In genomic region chr1:212381509-212381908, GRCh38 we compare ENCODE assay signal across 21 cellular contexts. TPM values are rescaled to one million over a fixed set of nuclear protein-coding genes. Genes with fewer than 3 reads are reported as not detected.
DNase-seq lines count a peak whose midpoint lies in the region; ATAC-seq and TF ChIP-seq lines count a peak whose summit lies in the region.
"Had no signal": no experiment of that assay in that cellular context is flagged by ENCODE, and none has a peak within 500 bp of the region (broad histone marks: within the 10 kb centered on the region; RNA-seq: fewer than 3 reads in every experiment).

No MANE protein-coding gene starts in this region.

- peaks cover 37% of the 10 kb centered on the region for H3K4me1 Mint-ChIP-seq in dendritic cell treated with granulocyte-macrophage colony-stimulating factor and Interleukin-4, amounts not matched to agents 40 ng/mL and 50 ng/mL, for 4 days (ENCODE audit: low read depth)
- H3K4me1 Mint-ChIP-seq in neural crest cell = no peaks in the 10 kb centered on the region

- H3K27ac ChIP-seq in spleen = no peak overlapping the region
- H3K27ac ChIP-seq: BLaER1 treated with 17β-estradiol and CSF1 and Interleukin-3, amounts not matched to agents 10 nM and 100 nM; HL-60; KMS-11 had no signal

- no peak overlapping the region for H3K4me3 ChIP-seq in HFF-Myc (replicated peaks; ENCODE audit: low read depth, low read length)
- H3K4me3 ChIP-seq in spleen = no peak overlapping the region
- H3K4me3 ChIP-seq: BLaER1 treated with 17β-estradiol and CSF1 and Interleukin-3, amounts not matched to agents 10 nM and 100 nM had no signal

- 69 to 79% (median 76%) methylated on average over 4 of the region's 4 CpGs for WGBS in spleen, 5 donors

- DNase-seq in CD1c-positive myeloid dendritic cell (ENCODE audit: extremely low spot score) (peak; percentile 41), HFF-Myc (ENCODE audit: extremely low read depth, low read depth) (no peak), neural crest cell (ENCODE audit: low read depth, low spot score) (no peak), GM10266 (ENCODE audit: extremely low spot score) (no peak), spleen (no peak), NCI-H2227 treated with DMSO at 0.1 percent for 48 hours (lab: John Stamatoyannopoulos, UW) (no peak)
- DNase-seq: 8988T, GDM1, H9, NCI-H1092 treated with DMSO at 0.1 percent for 48 hours, NCI-H1436 treated with DMSO at 0.1 percent for 48 hours, NCI-H2029, NCI-H226, NCI-H510A treated with DMSO at 0.1 percent for 48 hours, NCI-H774 had no signal

- H3K4me3 Mint-ChIP-seq in dendritic cell treated with granulocyte-macrophage colony-stimulating factor and Interleukin-4, amounts not matched to agents 40 ng/mL and 50 ng/mL, for 4 days = no peak overlapping the region
- no peak overlapping the region for H3K4me3 Mint-ChIP-seq in neural crest cell
- H3K4me3 Mint-ChIP-seq: H9 had no signal

- H3K27ac Mint-ChIP-seq in dendritic cell treated with granulocyte-macrophage colony-stimulating factor and Interleukin-4, amounts not matched to agents 40 ng/mL and 50 ng/mL, for 4 days = peak overlapping the region; percentile 40
- peak overlapping the region; percentile 43 for H3K27ac Mint-ChIP-seq in neural crest cell (ENCODE audit: unreplicated experiment)

- no peaks in the 10 kb centered on the region for H3K4me1 ChIP-seq in spleen

- H3K36me3 Mint-ChIP-seq in dendritic cell treated with granulocyte-macrophage colony-stimulating factor and Interleukin-4, amounts not matched to agents 40 ng/mL and 50 ng/mL, for 4 days (ENCODE audit: low read depth) = peaks cover 99% of the 10 kb centered on the region
- H3K36me3 Mint-ChIP-seq in neural crest cell (ENCODE audit: low read depth) = peaks cover 30% of the 10 kb centered on the region

- no peaks in the 10 kb centered on the region for H3K27me3 Mint-ChIP-seq in dendritic cell treated with granulocyte-macrophage colony-stimulating factor and Interleukin-4, amounts not matched to agents 40 ng/mL and 50 ng/mL, for 4 days
- H3K27me3 Mint-ChIP-seq in neural crest cell (ENCODE audit: low read depth) = no peaks in the 10 kb centered on the region

- no peaks in the 10 kb centered on the region for H3K9me3 ChIP-seq in spleen
- H3K9me3 ChIP-seq: BLaER1 treated with 17β-estradiol and CSF1 and Interleukin-3, amounts not matched to agents 10 nM and 100 nM had no signal

- TF ChIP-seq POLR2A in spleen (IDR thresholded peaks at IDR 0.05) = no peak

- no peaks in the 10 kb centered on the region for H3K27me3 ChIP-seq in spleen (replicated peaks in 1 of 7)
- H3K27me3 ChIP-seq: BLaER1 treated with 17β-estradiol and CSF1 and Interleukin-3, amounts not matched to agents 10 nM and 100 nM had no signal

- intact Hi-C loops in dendritic cell treated with granulocyte-macrophage colony-stimulating factor and Interleukin-4, amounts not matched to agents 40 ng/mL and 50 ng/mL, for 4 days (cut with micrococcal nuclease) = loop anchor here (5.0 kb wide), 1 partner anchor 51 kb away; the partner anchor contains the start of gene NENF
- intact Hi-C loops in spleen (cut with DNase I; ENCODE audit: low total_unique reads) = no loop called here

- peaks cover 0 to 98% (median 67%) of the 10 kb centered on the region in 6 donors for H3K36me3 ChIP-seq in spleen

- no peaks in the 10 kb centered on the region for H3K9me3 Mint-ChIP-seq in dendritic cell treated with granulocyte-macrophage colony-stimulating factor and Interleukin-4, amounts not matched to agents 40 ng/mL and 50 ng/mL, for 4 days
- H3K9me3 Mint-ChIP-seq in neural crest cell = no peaks in the 10 kb centered on the region
- H3K9me3 Mint-ChIP-seq: H9 had no signal

- ATAC-seq in GM21786 (IDR thresholded peaks at IDR 0.05; ENCODE audit: unreplicated experiment) = no peak
- ATAC-seq: Panc1 had no signal

- TF ChIP-seq CTCF in HFF-Myc (IDR thresholded peaks at IDR 0.05; ENCODE audit: low read depth, low read length, missing control alignments) (peak; percentile 6), neural crest cell (conservative IDR thresholded peaks at IDR 0.05) (no peak), GM10266 (IDR thresholded peaks at IDR 0.05; ENCODE audit: control insufficient read depth, insufficient read depth, low read depth, missing control alignments) (no peak), spleen (IDR thresholded peaks at IDR 0.05 in 8 of 11, conservative IDR thresholded peaks at IDR 0.05 in 3 of 11) (no peak)

RNA-seq across cellular contexts. Expression of gene PACC1, which starts 33.2 kb away (rescaled TPM):
- total RNA-seq in neural crest cell (27.2 and 28.3 TPM in 2 replicates), spleen (10 to 100 TPM in 4 of 7 donors, 1 to 10 TPM in 3; 8.1 to 12.8 (median 10.7) TPM)
- 1 to 10 TPM; 6.5 to 8.2 (median 6.8) TPM for polyA plus RNA-seq in spleen

RNA-seq across cellular contexts. Expression of gene NENF, which starts 51.2 kb away (rescaled TPM):
- total RNA-seq in neural crest cell (40.4 and 41.5 TPM in 2 replicates), spleen (10 to 100 TPM; 23.2 to 43.9 (median 31.6) TPM)
- polyA plus RNA-seq in spleen = 10 to 100 TPM; 49.9 to 59.4 (median 56.5) TPM
